In the genomic region with DNA sequence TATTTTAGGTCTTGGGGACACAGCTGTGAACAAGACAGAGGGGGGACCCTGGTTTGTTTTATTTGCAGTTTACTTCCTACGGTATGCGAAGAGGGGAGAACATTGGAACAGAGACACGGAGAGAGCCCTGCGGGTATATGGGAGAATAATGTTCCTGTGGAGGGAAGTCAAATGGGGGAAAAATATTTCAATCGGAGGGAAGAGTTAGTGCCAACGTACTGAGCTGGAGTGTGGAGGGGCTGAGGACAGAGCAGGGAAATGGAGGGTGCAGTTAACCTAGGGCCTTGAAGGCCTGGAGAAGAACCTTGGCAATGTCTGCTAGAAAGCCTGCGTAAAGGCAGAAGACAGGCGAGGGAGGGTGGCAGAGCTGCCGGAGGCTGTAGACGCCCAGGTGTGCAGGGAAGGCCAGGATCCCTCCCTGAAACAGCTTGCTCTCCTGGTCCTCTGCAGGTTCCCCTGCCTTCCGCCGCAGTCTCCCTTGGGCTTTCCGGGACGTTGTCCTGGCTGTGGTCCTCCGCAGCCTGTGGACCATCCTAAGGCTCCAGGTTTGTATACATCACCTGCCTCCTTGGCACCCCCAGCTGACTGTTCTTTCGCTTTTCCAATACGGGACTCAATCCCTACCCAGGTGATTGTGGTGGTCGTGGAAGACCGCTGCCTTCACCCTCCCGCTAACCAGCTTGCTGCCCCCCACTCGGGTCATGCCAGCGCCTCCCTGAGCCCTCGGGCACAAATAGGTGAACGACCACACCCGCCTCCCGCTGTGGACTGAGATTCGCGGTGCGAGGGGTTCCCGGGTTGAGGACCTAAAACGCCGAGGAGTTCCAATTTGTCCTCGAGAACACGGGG, we compare ENCODE assay signal across 1 cellular context.
TF ChIP-seq lines count a peak whose summit lies in the region.

No MANE protein-coding gene starts in this region.

TF ChIP-seq in IMR-90, 13 proteins besides CTCF, POLR2A, EP300 and RAD21 (continued from another document):
- TF ChIP-seq FOS (IDR thresholded peaks at IDR 0.05; ENCODE audit: low read depth, low read length), result no peak
- no peak for TF ChIP-seq SMC3 (IDR thresholded peaks at IDR 0.05; ENCODE audit: low read depth, low read length)
- no peak for TF ChIP-seq BHLHE40 (IDR thresholded peaks at IDR 0.05; ENCODE audit: low read depth, low read length)
- no peak for TF ChIP-seq RFX5 (IDR thresholded peaks at IDR 0.05; ENCODE audit: low read depth, low read length)
- TF ChIP-seq, protein P1, sequence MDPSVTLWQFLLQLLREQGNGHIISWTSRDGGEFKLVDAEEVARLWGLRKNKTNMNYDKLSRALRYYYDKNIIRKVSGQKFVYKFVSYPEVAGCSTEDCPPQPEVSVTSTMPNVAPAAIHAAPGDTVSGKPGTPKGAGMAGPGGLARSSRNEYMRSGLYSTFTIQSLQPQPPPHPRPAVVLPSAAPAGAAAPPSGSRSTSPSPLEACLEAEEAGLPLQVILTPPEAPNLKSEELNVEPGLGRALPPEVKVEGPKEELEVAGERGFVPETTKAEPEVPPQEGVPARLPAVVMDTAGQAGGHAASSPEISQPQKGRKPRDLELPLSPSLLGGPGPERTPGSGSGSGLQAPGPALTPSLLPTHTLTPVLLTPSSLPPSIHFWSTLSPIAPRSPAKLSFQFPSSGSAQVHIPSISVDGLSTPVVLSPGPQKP (IDR thresholded peaks at IDR 0.05; ENCODE audit: borderline replicate concordance, low read depth, low read length), result no peak
- no peak for TF ChIP-seq CEBPB (IDR thresholded peaks at IDR 0.05; ENCODE audit: low read depth, low read length)
- no peak for TF ChIP-seq CHD1 (IDR thresholded peaks at IDR 0.05; ENCODE audit: low read depth, low read length)
- TF ChIP-seq NFE2L2 (IDR thresholded peaks at IDR 0.05; ENCODE audit: low read depth, low read length), result no peak
- no peak for TF ChIP-seq MAFK (IDR thresholded peaks at IDR 0.05; ENCODE audit: low read depth, low read length)
- no peak for TF ChIP-seq MXI1 (IDR thresholded peaks at IDR 0.05; ENCODE audit: borderline replicate concordance, low read depth, low read length)
